In the genomic region with DNA sequence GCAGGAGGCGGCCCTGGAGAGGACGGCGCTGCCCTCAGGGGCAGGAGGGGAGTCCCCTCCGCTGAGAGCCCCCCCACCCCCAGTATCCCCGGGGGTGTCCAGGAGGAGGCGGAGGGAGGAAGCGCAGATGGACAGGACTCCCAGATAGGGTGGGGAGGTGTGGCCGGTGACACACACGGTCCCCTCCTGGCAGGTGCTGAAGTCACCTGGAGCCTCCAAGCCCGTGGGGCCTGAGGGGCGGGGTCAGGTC, we compare ENCODE assay signal across 8 cellular contexts. TPM values are rescaled to one million over a fixed set of nuclear protein-coding genes. Genes with fewer than 3 reads are reported as not detected.
DNase-seq lines count a peak whose midpoint lies in the region; ATAC-seq and TF ChIP-seq lines count a peak whose summit lies in the region.

No MANE protein-coding gene starts in this region.

- H3K4me1 Mint-ChIP-seq in activated T-cell treated with anti-CD3 and anti-CD28 coated beads, Interleukin-2, amount 50 U/mL, for 72 hours (ENCODE audit: low read depth), result peaks cover 21% of the 10 kb centered on the region
- peaks cover 26% of the 10 kb centered on the region for H3K4me1 Mint-ChIP-seq in stimulated activated effector memory CD8-positive, alpha-beta T cell treated with anti-CD3 and anti-CD28 coated beads, Interleukin-12 subunit alpha, Interleukin-12 subunit beta, amount 100 ng/mL, for 72 hours

- no peak overlapping the region for H2AFZ ChIP-seq in hepatocyte

- H3K27me3 ChIP-seq in hepatocyte, result peaks cover 3% of the 10 kb centered on the region

- peak overlapping the region; percentile 93 for H3K4me2 ChIP-seq in hepatocyte

- no peak for TF ChIP-seq CTCF in hepatocyte (IDR thresholded peaks at IDR 0.05; ENCODE audit: poor library complexity)

- no peaks in the 10 kb centered on the region for H3K27me3 Mint-ChIP-seq in activated T-cell treated with anti-CD3 and anti-CD28 coated beads, Interleukin-2, amount 50 U/mL, for 72 hours (ENCODE audit: low read depth)

- H3K4me3 ChIP-seq in hepatocyte, result peak overlapping the region; percentile 68

- ATAC-seq in activated T-cell treated with anti-CD3 and anti-CD28 coated beads, Interleukin-2, amount 50 U/mL, for 72 hours (replicated peaks in 1 of 2), result no peak
- no peak for ATAC-seq in stimulated activated effector memory CD8-positive, alpha-beta T cell treated with anti-CD3 and anti-CD28 coated beads, Interleukin-12 subunit alpha, Interleukin-12 subunit beta, amount 100 ng/mL, for 72 hours
- no peak for ATAC-seq in left lobe of liver

- H3K36me3 Mint-ChIP-seq in activated T-cell treated with anti-CD3 and anti-CD28 coated beads, Interleukin-2, amount 50 U/mL, for 72 hours (ENCODE audit: insufficient read depth in 2 of 2), result no peaks in the 10 kb centered on the region
- peaks cover 5% of the 10 kb centered on the region for H3K36me3 Mint-ChIP-seq in stimulated activated effector memory CD8-positive, alpha-beta T cell treated with anti-CD3 and anti-CD28 coated beads, Interleukin-12 subunit alpha, Interleukin-12 subunit beta, amount 100 ng/mL, for 72 hours

- DNase-seq in NCI-H1105 treated with DMSO at 0.1 percent for 48 hours (lab: John Stamatoyannopoulos, UW) (peak; percentile 17), NCI-H1105 (lab: John Stamatoyannopoulos, UW) (no peak), hepatocyte (ENCODE audit: low spot score) (no peak), OCI-M1 (lab: John Stamatoyannopoulos, UW) (no peak), EL (no peak), left lobe of liver (ENCODE audit: low spot score) (no peak)
- DNase-seq in activated T-cell treated with anti-CD3 and anti-CD28 coated beads, Interleukin-2, amount 50 U/mL, for 72 hours, result no peak
- peak in 1 of 2 donors; percentile 68 for DNase-seq in stimulated activated effector memory CD8-positive, alpha-beta T cell treated with anti-CD3 and anti-CD28 coated beads, Interleukin-12 subunit alpha, Interleukin-12 subunit beta, amount 100 ng/mL, for 72 hours (ENCODE audit: low spot score in 2 of 2)

- no peak overlapping the region for H3K27ac ChIP-seq in hepatocyte

- no peaks in the 10 kb centered on the region for H3K9me3 ChIP-seq in hepatocyte (ENCODE audit: low read depth)

- no peak overlapping the region for H3K27ac Mint-ChIP-seq in activated T-cell treated with anti-CD3 and anti-CD28 coated beads, Interleukin-2, amount 50 U/mL, for 72 hours
- peak overlapping the region; percentile 81 for H3K27ac Mint-ChIP-seq in stimulated activated effector memory CD8-positive, alpha-beta T cell treated with anti-CD3 and anti-CD28 coated beads, Interleukin-12 subunit alpha, Interleukin-12 subunit beta, amount 100 ng/mL, for 72 hours

- peaks cover 5% of the 10 kb centered on the region for H3K79me2 ChIP-seq in hepatocyte

- no peaks in the 10 kb centered on the region for H3K36me3 ChIP-seq in hepatocyte (replicated peaks; ENCODE audit: insufficient read depth, low read depth)

- peak overlapping the region; percentile 74 to 84 for H3K4me3 Mint-ChIP-seq in activated T-cell treated with anti-CD3 and anti-CD28 coated beads, Interleukin-2, amount 50 U/mL, for 72 hours
- H3K4me3 Mint-ChIP-seq in stimulated activated effector memory CD8-positive, alpha-beta T cell treated with anti-CD3 and anti-CD28 coated beads, Interleukin-12 subunit alpha, Interleukin-12 subunit beta, amount 100 ng/mL, for 72 hours, result peak overlapping the region; percentile 78

- H3K9me2 ChIP-seq in hepatocyte (replicated peaks; ENCODE audit: insufficient read depth), result no peaks in the 10 kb centered on the region

- peaks cover 13% of the 10 kb centered on the region for H4K20me1 ChIP-seq in hepatocyte (ENCODE audit: insufficient read depth, poor library complexity, severe bottlenecking)

- 20% methylated on average over 7 of the region's 11 CpGs for WGBS in hepatocyte (ENCODE audit: low lambda C conversion rate, missing lambda C conversion rate)

- H3K4me1 ChIP-seq in hepatocyte (ENCODE audit: insufficient read depth), result peaks cover 3% of the 10 kb centered on the region

- no peaks in the 10 kb centered on the region for H3K9me3 Mint-ChIP-seq in activated T-cell treated with anti-CD3 and anti-CD28 coated beads, Interleukin-2, amount 50 U/mL, for 72 hours
- H3K9me3 Mint-ChIP-seq in stimulated activated effector memory CD8-positive, alpha-beta T cell treated with anti-CD3 and anti-CD28 coated beads, Interleukin-12 subunit alpha, Interleukin-12 subunit beta, amount 100 ng/mL, for 72 hours, result no peaks in the 10 kb centered on the region

RNA-seq across cellular contexts. Expression of a gene that starts 1.4 kb away (rescaled TPM):
- 10 to 100 TPM; 14.4 to 21.8 TPM for total RNA-seq in activated T-cell treated with anti-CD3 and anti-CD28 coated beads, Interleukin-2, amount 50 U/mL, for 72 hours
- total RNA-seq in hepatocyte (13.2 and 14.4 TPM in 2 replicates), left lobe of liver (1.5 TPM)
- polyA plus RNA-seq in hepatocyte, result 17.3 and 18.2 TPM in 2 replicates

RNA-seq across cellular contexts. Expression of a gene that starts 6.2 kb away (rescaled TPM):
- 10 to 100 TPM; 26.8 to 34.6 TPM for total RNA-seq in activated T-cell treated with anti-CD3 and anti-CD28 coated beads, Interleukin-2, amount 50 U/mL, for 72 hours
- total RNA-seq in hepatocyte, result 16.9 and 18.2 TPM in 2 replicates
- polyA plus RNA-seq in hepatocyte, result 14.0 and 18.3 TPM in 2 replicates
- 13.8 TPM for total RNA-seq in left lobe of liver

RNA-seq across cellular contexts. Expression of a gene that starts 25.0 kb away (rescaled TPM):
- total RNA-seq in activated T-cell treated with anti-CD3 and anti-CD28 coated beads, Interleukin-2, amount 50 U/mL, for 72 hours, result 10 to 100 TPM; 17.5 to 22.8 TPM
- total RNA-seq in hepatocyte (10.0 and 10.7 TPM in 2 replicates), left lobe of liver (4.5 TPM)
- polyA plus RNA-seq in hepatocyte, result 8.7 and 10.9 TPM in 2 replicates

RNA-seq across cellular contexts. Expression of a gene that starts 44.6 kb away (rescaled TPM):
- total RNA-seq in activated T-cell treated with anti-CD3 and anti-CD28 coated beads, Interleukin-2, amount 50 U/mL, for 72 hours, result 1 to 10 TPM; 1.0 to 1.2 TPM
- total RNA-seq in hepatocyte (0.97 and 3.3 TPM in 2 replicates), left lobe of liver (0.40 TPM)
- 4.2 and 5.1 TPM in 2 replicates for polyA plus RNA-seq in hepatocyte

RNA-seq across cellular contexts. Expression of a gene that starts 55.9 kb away (rescaled TPM):
- total RNA-seq in activated T-cell treated with anti-CD3 and anti-CD28 coated beads, Interleukin-2, amount 50 U/mL, for 72 hours, result 10 to 100 TPM; 55.1 to 70.9 TPM
- total RNA-seq in hepatocyte, result 24.0 and 31.5 TPM in 2 replicates
- 38.0 and 50.0 TPM in 2 replicates for polyA plus RNA-seq in hepatocyte
- 23.6 TPM for total RNA-seq in left lobe of liver
